10 cellular contexts compared by ENCODE assay signal in genomic region chr1:200415227-200415626, GRCh38. TPM values are rescaled to one million over a fixed set of nuclear protein-coding genes. Genes with fewer than 3 reads are reported as not detected.
DNase-seq lines count a peak whose midpoint lies in the region; ATAC-seq and TF ChIP-seq lines count a peak whose summit lies in the region.
"Had no signal": no experiment of that assay in that cellular context is flagged by ENCODE, and none has a peak within 500 bp of the region (broad histone marks: within the 10 kb centered on the region; RNA-seq: fewer than 3 reads in every experiment).

No MANE protein-coding gene starts in this region.

- no peaks in the 10 kb centered on the region for H3K36me3 ChIP-seq in fibroblast of lung (ENCODE audit: control insufficient read depth, insufficient read depth, low read length)
- H3K36me3 ChIP-seq in A673 (ENCODE audit: insufficient read depth, low read length, poor library complexity, severe bottlenecking) = no peaks in the 10 kb centered on the region

- H3K4me1 Mint-ChIP-seq in T-cell = peaks cover 7 to 10% (median 9%) of the 10 kb centered on the region in 3 donors

- no peak overlapping the region for H3K4me3 ChIP-seq in fibroblast of lung (replicated peaks in 1 of 4; ENCODE audit: control extremely low read depth in 1 of 4, insufficient read depth in 1 of 4, low read depth in 3 of 4, low read length in 4 of 4)
- H3K4me3 ChIP-seq in A673 (ENCODE audit: low read depth, low read length, poor library complexity, severe bottlenecking) = no peak overlapping the region

- H3K27me3 Mint-ChIP-seq in T-cell = no peaks in the 10 kb centered on the region

- H3K4me2 ChIP-seq in fibroblast of lung (ENCODE audit: extremely low read depth, insufficient read depth, low read length) = no peak overlapping the region

- H2AFZ ChIP-seq in fibroblast of lung (ENCODE audit: low read length) = no peak overlapping the region

- no peaks in the 10 kb centered on the region for H3K79me2 ChIP-seq in fibroblast of lung (ENCODE audit: control insufficient read depth, insufficient read depth, low read length)

- ATAC-seq in GM18498 (IDR thresholded peaks at IDR 0.05; ENCODE audit: unreplicated experiment) = peak; percentile 75
- peak; percentile 55 for ATAC-seq in GM21717 (IDR thresholded peaks at IDR 0.05; ENCODE audit: unreplicated experiment)
- ATAC-seq in HG03520 (IDR thresholded peaks at IDR 0.05; ENCODE audit: unreplicated experiment) = peak; percentile 54
- no peak for ATAC-seq in T-cell (replicated peaks in 1 of 4)

- H3K4me3 Mint-ChIP-seq in T-cell = no peak overlapping the region

- H3K27ac Mint-ChIP-seq in T-cell = no peak overlapping the region

- peak overlapping the region; percentile 39 for H3K27ac ChIP-seq in fibroblast of lung (ENCODE audit: insufficient read depth, low read length)
- H3K27ac ChIP-seq in A673 (ENCODE audit: low read depth, low read length, poor library complexity, severe bottlenecking) = no peak overlapping the region

- POLR2A ChIA-PET in T-cell (lab: Charles Lee) = no interaction called here
- POLR2A ChIA-PET in A673 (lab: Charles Lee; ENCODE audit: low non-redundant PET) = no interaction called here

- intact Hi-C loops in A673 (cut with micrococcal nuclease; ENCODE audit: unreplicated experiment) = no loop called here

- H3K9ac ChIP-seq in fibroblast of lung (ENCODE audit: insufficient read depth, low read length) = no peak overlapping the region

- no peaks in the 10 kb centered on the region for H3K9me3 Mint-ChIP-seq in T-cell

- H3K4me1 ChIP-seq in fibroblast of lung (ENCODE audit: control insufficient read depth, extremely low read depth, insufficient read depth, low read length) (peaks cover 7% of the 10 kb centered on the region), A673 (ENCODE audit: insufficient read depth, low read length, poor library complexity, severe bottlenecking) (peaks cover 9% of the 10 kb centered on the region)

- H3K36me3 Mint-ChIP-seq in T-cell = no peaks in the 10 kb centered on the region

- CTCF ChIA-PET in T-cell (lab: Charles Lee) = no interaction called here
- CTCF ChIA-PET in A673 (lab: Charles Lee) = no interaction called here

- no peaks in the 10 kb centered on the region for H3K27me3 ChIP-seq in fibroblast of lung (ENCODE audit: control insufficient read depth, insufficient read depth, low read length)
- H3K27me3 ChIP-seq in A673 (replicated peaks; ENCODE audit: insufficient read depth, low read depth, low read length, poor library complexity) = no peaks in the 10 kb centered on the region

- H4K20me1 ChIP-seq in fibroblast of lung (ENCODE audit: control insufficient read depth, extremely low read depth, insufficient read depth, low read length) = no peaks in the 10 kb centered on the region

- DNase-seq in fibroblast of lung (ENCODE audit: low read depth in 2 of 2) = no peak
- DNase-seq in T-cell = no peak
- no peak for DNase-seq in DMS79 (lab: John Stamatoyannopoulos, UW)
- DNase-seq in T-helper 9 cell = no peak
- DNase-seq in A673 (ENCODE audit: low spot score) = no peak
- DNase-seq: activated gamma-delta T cell treated with Interleukin-2 at 50 U/mL for 16 hours, NCI-H1048 had no signal

- TF ChIP-seq CTCF in fibroblast of lung (conservative IDR thresholded peaks at IDR 0.05 in 1 of 2, IDR thresholded peaks at IDR 0.05 in 1 of 2; ENCODE audit: low read depth in 1 of 2, low read length in 2 of 2) = no peak
- no peak for TF ChIP-seq CTCF in A673 (conservative IDR thresholded peaks at IDR 0.05; ENCODE audit: low read depth, low read length)

- H3K9me3 ChIP-seq in fibroblast of lung (ENCODE audit: control insufficient read depth, insufficient read depth, low read depth, low read length) (no peaks in the 10 kb centered on the region), A673 (ENCODE audit: low read depth, low read length, poor library complexity, severe bottlenecking) (no peaks in the 10 kb centered on the region)

- BruUV-seq in A673 (replicated peaks; lab: Mats Ljungman, UMichigan) = no TSS peak

RNA-seq across cellular contexts. Expression of gene ZNF281, which starts 5.4 kb away (rescaled TPM):
- 32.9 and 39.0 TPM in 2 replicates for total RNA-seq in fibroblast of lung
- polyA plus RNA-seq in fibroblast of lung = 11.1 and 14.0 TPM in 2 replicates
- 12.8 and 16.3 TPM in 2 replicates for polyA plus RNA-seq in fibroblast of lung (2012)
- polyA minus RNA-seq in fibroblast of lung (ENCODE audit: low replicate concordance) = 7.0 and 14.8 TPM in 2 replicates
- total RNA-seq in T-cell = 10 to 100 TPM; 19.2 to 29.9 (median 21.4) TPM
- 22.9 and 24.3 TPM in 2 replicates for total RNA-seq in A673 (2021)

Comparison
In these comparisons a context has a peak if more than half of its experiments do, and no peak if none do; other contexts are left out.
1. ATAC-seq: peak in GM18498 (single experiment), GM21717 (single experiment) and HG03520 (single experiment); none in T-cell (0 of 4).